ENCODE assay signal across 19 cellular contexts in genomic region chr3:63528325-63529000, GRCh38.
DNase-seq lines count a peak whose midpoint lies in the region; ATAC-seq and TF ChIP-seq lines count a peak whose summit lies in the region.
"Had no signal": no experiment of that assay in that cellular context is flagged by ENCODE, and none has a peak within 500 bp of the region (broad histone marks: within the 10 kb centered on the region; RNA-seq: fewer than 3 reads in every experiment).

No MANE protein-coding gene starts in this region.

- H3K4me3 Mint-ChIP-seq in immature natural killer cell (no peak overlapping the region), HFFc6 (no peak overlapping the region)
- H3K4me3 Mint-ChIP-seq: CD14-positive monocyte; CD8-positive, alpha-beta T cell had no signal

- peak; percentile 85 for ATAC-seq in GM19351 (IDR thresholded peaks at IDR 0.05; ENCODE audit: unreplicated experiment)
- ATAC-seq in HG02885 (IDR thresholded peaks at IDR 0.05; ENCODE audit: poor library complexity, unreplicated experiment) = peak; percentile 93
- ATAC-seq in HG03520 (IDR thresholded peaks at IDR 0.05; ENCODE audit: unreplicated experiment) = peak; percentile 60
- ATAC-seq in HG03565 (IDR thresholded peaks at IDR 0.05; ENCODE audit: unreplicated experiment) = no peak
- ATAC-seq: CD8-positive, alpha-beta T cell; HCT116; K562 had no signal

- TF ChIP-seq EP300 in ovary (IDR thresholded peaks at IDR 0.05) = no peak

- DNase-seq in GM12865 (ENCODE audit: low read depth) (peak; percentile 5), immature natural killer cell (no peak), ovary (no peak), HFFc6 (no peak)
- DNase-seq: CD8-positive, alpha-beta T cell; COR-L47; DMS153; DMS79 treated with DMSO at 0.1 percent for 48 hours; EL; GM23248; Karpas-422 had no signal

- no peak for TF ChIP-seq POLR2A in ovary (IDR thresholded peaks at IDR 0.05)

- no peak overlapping the region for H3K27ac ChIP-seq in ovary
- H3K27ac ChIP-seq: 22Rv1, GM23248 had no signal

- WGBS in ovary, 3 donors = 80 to 86% (median 84%) methylated on average over 4 of the region's 4 CpGs

- H3K27ac Mint-ChIP-seq in immature natural killer cell = no peak overlapping the region
- H3K27ac Mint-ChIP-seq in HFFc6 = no peak overlapping the region
- H3K27ac Mint-ChIP-seq: CD14-positive monocyte; CD8-positive, alpha-beta T cell had no signal

- intact Hi-C loops in ovary (cut with DNase I) = no loop called here

- no peaks in the 10 kb centered on the region for H3K9me3 ChIP-seq in ovary

- no peaks in the 10 kb centered on the region for H3K4me1 ChIP-seq in ovary (ENCODE audit: insufficient read depth)

- no peaks in the 10 kb centered on the region for H3K27me3 ChIP-seq in ovary

- no peaks in the 10 kb centered on the region for H3K36me3 ChIP-seq in ovary

- TF ChIP-seq CTCF in GM12865 (IDR thresholded peaks at IDR 0.05; ENCODE audit: insufficient read depth, low read depth, low read length, missing control alignments) = no peak
- TF ChIP-seq CTCF in ovary (IDR thresholded peaks at IDR 0.05) = no peak
- no peak for TF ChIP-seq CTCF in HFFc6 (IDR thresholded peaks at IDR 0.05)

- H3K27me3 Mint-ChIP-seq in immature natural killer cell (ENCODE audit: low read depth in 3 of 3) (no peaks in the 10 kb centered on the region), HFFc6 (ENCODE audit: insufficient read depth) (peaks cover 6% of the 10 kb centered on the region)

- H3K36me3 Mint-ChIP-seq in immature natural killer cell = no peaks in the 10 kb centered on the region
- H3K36me3 Mint-ChIP-seq in HFFc6 (ENCODE audit: low read depth) = no peaks in the 10 kb centered on the region
- H3K36me3 Mint-ChIP-seq: CD14-positive monocyte; CD8-positive, alpha-beta T cell had no signal

- H3K4me1 Mint-ChIP-seq in immature natural killer cell (no peaks in the 10 kb centered on the region), HFFc6 (ENCODE audit: low read depth) (no peaks in the 10 kb centered on the region)
- H3K4me1 Mint-ChIP-seq: CD14-positive monocyte had no signal

- H3K9me3 Mint-ChIP-seq in immature natural killer cell (peaks cover 0 to 8% (median 0%) of the 10 kb centered on the region in 6 donors), HFFc6 (no peaks in the 10 kb centered on the region)
- H3K9me3 Mint-ChIP-seq: CD8-positive, alpha-beta T cell had no signal

- H3K4me3 ChIP-seq in GM12865 (ENCODE audit: low read depth, low read length) = no peak overlapping the region
- no peak overlapping the region for H3K4me3 ChIP-seq in ovary
- H3K4me3 ChIP-seq: GM23248, K562 had no signal
